ENCODE assay signal across 8 cellular contexts in the genomic region with DNA sequence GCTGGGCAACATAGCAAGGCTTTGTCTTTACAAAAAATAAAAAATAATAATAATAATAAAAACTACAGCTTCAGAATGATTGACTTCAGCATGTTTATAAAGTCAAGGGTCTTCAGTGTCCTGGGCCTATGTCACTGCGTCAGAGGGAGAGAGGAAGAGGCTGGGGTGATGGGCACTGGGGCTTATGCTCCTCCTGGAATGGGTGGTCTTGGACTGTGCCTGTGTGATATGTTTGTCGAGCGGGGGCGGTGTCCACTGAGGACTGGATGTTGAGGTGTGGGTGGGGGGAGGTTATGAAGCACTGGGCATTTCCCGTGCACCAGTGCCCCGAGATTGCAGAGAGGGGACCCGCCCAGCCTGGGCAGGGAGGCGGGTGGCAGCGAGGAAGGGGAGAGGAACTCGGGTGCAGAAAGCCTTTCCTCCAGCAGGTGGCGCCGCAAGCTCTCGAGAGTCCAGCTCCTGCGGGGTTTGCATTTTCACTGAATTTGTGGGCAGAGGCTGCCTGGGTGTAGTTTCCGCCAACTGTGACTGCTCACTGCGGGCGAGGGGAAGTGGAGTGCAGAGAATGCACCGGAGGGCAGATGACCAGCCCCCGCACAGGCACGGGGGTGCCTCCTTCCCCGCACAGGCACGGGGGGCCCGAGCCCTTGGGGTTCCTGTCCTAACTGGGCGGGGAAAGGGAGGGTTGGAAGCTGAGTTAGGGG.
DNase-seq lines count a peak whose midpoint lies in the region; ATAC-seq lines count a peak whose summit lies in the region.

No MANE protein-coding gene starts in this region.

- ATAC-seq in GM18502 (IDR thresholded peaks at IDR 0.05; ENCODE audit: poor library complexity, unreplicated experiment) (peak; percentile 75), HG02973 (IDR thresholded peaks at IDR 0.05; ENCODE audit: unreplicated experiment) (peak; percentile 54), GM19328 (IDR thresholded peaks at IDR 0.05; ENCODE audit: unreplicated experiment) (no peak)

- H3K4me3 ChIP-seq in skeletal muscle tissue (ENCODE audit: low read length in 3 of 3): peak overlapping the region; percentile 49 to 56 (median 52)

- H3K9ac ChIP-seq in skeletal muscle tissue (ENCODE audit: low read depth in 1 of 3, low read length in 3 of 3): peak overlapping the region; percentile 51 to 75 (median 64)

- H3K27me3 ChIP-seq in skeletal muscle tissue (ENCODE audit: control insufficient read depth in 3 of 3, insufficient read depth in 3 of 3, low read length in 3 of 3): no peaks in the 10 kb centered on the region

- H3K27ac ChIP-seq in skeletal muscle tissue (ENCODE audit: low read depth, low read length): no peak overlapping the region

- peak; percentile 45 for DNase-seq in NCI-H2029 treated with DMSO at 0.1 percent for 48 hours (lab: John Stamatoyannopoulos, UW)
- DNase-seq in T1000 (lab: John Stamatoyannopoulos, UW): peak; percentile 85
- peak; percentile 96 for DNase-seq in astrocyte of the hippocampus (ENCODE audit: low read depth, low spot score)
- peak; percentile 50 for DNase-seq in iPS DF 19.7 (ENCODE audit: low read depth, low spot score)

- H3K36me3 ChIP-seq in skeletal muscle tissue (ENCODE audit: control insufficient read depth in 3 of 3, insufficient read depth in 3 of 3, low read length in 3 of 3): no peaks in the 10 kb centered on the region

- H3K9me3 ChIP-seq in skeletal muscle tissue (ENCODE audit: control insufficient read depth in 3 of 3, low read length in 3 of 3): no peaks in the 10 kb centered on the region

- peaks cover 16 to 58% (median 21%) of the 10 kb centered on the region in 3 donors for H3K4me1 ChIP-seq in skeletal muscle tissue (ENCODE audit: control insufficient read depth in 3 of 3, insufficient read depth in 3 of 3, low read length in 3 of 3)

Comparison
In these comparisons a context has a peak if more than half of its experiments do, and no peak if none do; other contexts are left out.
1. DNase-seq: peak in every context shown above with its lines; median percentile 96 in astrocyte of the hippocampus; 85 in T1000; 50 in iPS DF 19.7; 45 in NCI-H2029 treated with DMSO at 0.1 percent for 48 hours.